Comparison of ENCODE assay signal across 8 cellular contexts in the genomic region with DNA sequence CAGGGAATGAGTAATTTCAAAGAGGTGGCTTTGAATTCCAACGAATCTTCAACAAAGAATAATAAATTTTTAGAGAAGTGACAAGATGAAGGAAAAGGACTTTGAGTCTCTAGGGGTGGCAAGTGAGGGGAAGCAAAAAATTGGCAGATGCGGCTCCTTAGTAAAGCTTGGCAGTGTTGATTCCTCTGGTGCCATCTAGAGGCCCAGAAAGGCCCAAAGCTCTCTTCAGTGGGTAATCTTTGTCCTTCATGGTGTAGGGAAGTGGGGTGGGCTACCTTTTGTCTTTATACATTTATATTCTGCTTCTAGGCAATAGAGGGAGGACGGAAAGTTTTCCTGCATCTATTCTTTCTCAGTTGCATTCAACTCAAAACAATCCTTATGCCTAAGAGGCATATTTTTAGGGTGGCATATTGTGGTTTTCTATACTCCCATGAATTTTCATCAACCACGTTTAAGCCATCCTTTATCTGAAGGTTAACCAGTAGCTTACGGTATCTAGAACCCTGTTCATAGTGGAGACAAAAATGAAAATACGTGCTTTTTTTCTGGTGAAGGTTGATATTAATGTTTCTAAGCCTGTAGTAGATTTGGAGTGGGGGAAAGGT. TPM values are rescaled to one million over a fixed set of nuclear protein-coding genes. Genes with fewer than 3 reads are reported as not detected.
DNase-seq lines count a peak whose midpoint lies in the region; ATAC-seq, FAIRE-seq and TF ChIP-seq lines count a peak whose summit lies in the region.

No MANE protein-coding gene starts in this region.

- TF ChIP-seq CTCF in HepG2 (CRISPR knock-in tag; IDR thresholded peaks at IDR 0.05), result peak; percentile 49
- TF ChIP-seq CTCF in colonic mucosa (IDR thresholded peaks at IDR 0.05), result no peak

- TF ChIP-seq EP300 in HepG2 (IDR thresholded peaks at IDR 0.05; ENCODE audit: low read depth in 2 of 2, low read length in 2 of 2) (no peak), HepG2 (CRISPR knock-in tag; IDR thresholded peaks at IDR 0.05; ENCODE audit: borderline replicate concordance) (no peak)

- no peak for TF ChIP-seq POLR2A in HepG2 (IDR thresholded peaks at IDR 0.05; ENCODE audit: insufficient read depth in 1 of 2, low read depth in 2 of 2, low read length in 2 of 2)

- H3K27ac ChIP-seq in HepG2 (ENCODE audit: extremely low read length, insufficient read depth, low read length), result no peak overlapping the region
- no peak overlapping the region for H3K27ac ChIP-seq in colonic mucosa

- DNase-seq in D341Med (ENCODE audit: low spot score) (peak; percentile 60), NCI-H345 treated with DMSO at 0.1 percent for 48 hours (lab: John Stamatoyannopoulos, UW; ENCODE audit: unreplicated experiment) (peak; percentile 3), T47D (ENCODE audit: low read depth in 1 of 2, low spot score in 1 of 2) (peak; percentile 25 to 52), HepG2 (ENCODE audit: low spot score) (peak; percentile 13), colonic mucosa (no peak)

- no peaks in the 10 kb centered on the region for H3K27me3 ChIP-seq in HepG2 (ENCODE audit: control insufficient read depth in 1 of 2, insufficient read depth in 2 of 2, low read length in 2 of 2)
- H3K27me3 ChIP-seq in colonic mucosa, result no peaks in the 10 kb centered on the region

- in situ Hi-C loops in T47D (cut with HindIII; ENCODE audit: low pct_unique_long_range_greater_than_20kb, low sequenced_read_pairs), result no loop called here
- in situ Hi-C loops in HepG2 (cut with HindIII; ENCODE audit: extremely low pct_ligation_motif_present, low pct_unique_long_range_greater_than_20kb), result no loop called here

- CTCF ChIA-PET in HepG2 (lab: Yijun Ruan, JAX; ENCODE audit: low intra/inter-chr PET ratio, low total read pairs), result interaction anchor here (2.5 kb wide), 1 partner anchor 140 kb away, joined by 13 read pairs; no protein-coding TSS in a partner anchor

- no peak overlapping the region for H2AFZ ChIP-seq in HepG2 (ENCODE audit: low read length)

- H3K4me2 ChIP-seq in HepG2 (ENCODE audit: low read depth, low read length), result no peak overlapping the region

- peak; percentile 49 for ATAC-seq in GM21786 (IDR thresholded peaks at IDR 0.05; ENCODE audit: unreplicated experiment)
- ATAC-seq in HepG2, result peak; percentile 85
- ATAC-seq in HG03175 (IDR thresholded peaks at IDR 0.05; ENCODE audit: unreplicated experiment), result no peak
- no peak for ATAC-seq in GM21447 (IDR thresholded peaks at IDR 0.05; ENCODE audit: unreplicated experiment)

- no peaks in the 10 kb centered on the region for H3K79me2 ChIP-seq in HepG2 (ENCODE audit: insufficient read depth, low read length)

- H3K36me3 ChIP-seq in HepG2 (replicated peaks in 1 of 2; ENCODE audit: control insufficient read depth in 1 of 2, insufficient read depth in 2 of 2, low read length in 2 of 2), result peaks cover 8 to 73% of the 10 kb centered on the region in 2 experiments
- H3K36me3 ChIP-seq in colonic mucosa, result peaks cover 16% of the 10 kb centered on the region

- H3K4me1 ChIP-seq in HepG2 (ENCODE audit: insufficient read depth, low read length) (no peaks in the 10 kb centered on the region), colonic mucosa (no peaks in the 10 kb centered on the region)

- POLR2A ChIA-PET in HepG2 (lab: Yijun Ruan, JAX), result no interaction called here

- no TSS peak for BruUV-seq in HepG2 (replicated peaks; lab: Mats Ljungman, UMichigan)

- no peak overlapping the region for H3K9ac ChIP-seq in HepG2 (ENCODE audit: insufficient read depth, low read depth, low read length)
- H3K9ac ChIP-seq in colonic mucosa (ENCODE audit: low read depth in 2 of 2, low read length in 2 of 2), result no peak overlapping the region

- H3K9me3 ChIP-seq in HepG2 (ENCODE audit: low read length) (no peaks in the 10 kb centered on the region), colonic mucosa (no peaks in the 10 kb centered on the region)

- no peak for FAIRE-seq in HepG2 (lab: Jason Lieb, UNC)

- WGBS in HepG2 (ENCODE audit: low lambda C conversion rate), result 86% methylated on average over 6 of the region's 6 CpGs

- no peak for TF ChIP-seq RAD21 in HepG2 (CRISPR knock-in tag; IDR thresholded peaks at IDR 0.05)

- intact Hi-C loops in HepG2 (cut with micrococcal nuclease; ENCODE audit: unreplicated experiment) (loop anchor here (1.0 kb wide), 1 partner anchor 140 kb away; no protein-coding TSS in a partner anchor), colonic mucosa (cut with DNase I) (loop anchor here (10.0 kb wide), 1 partner anchor 139 kb away; no protein-coding TSS in a partner anchor)

- H4K20me1 ChIP-seq in HepG2 (ENCODE audit: insufficient read depth, low read length), result no peaks in the 10 kb centered on the region

- no peak overlapping the region for H3K4me3 ChIP-seq in HepG2 (replicated peaks in 1 of 3; ENCODE audit: insufficient read depth in 1 of 3, low read depth in 2 of 3, low read length in 3 of 3)
- H3K4me3 ChIP-seq in colonic mucosa, result no peak overlapping the region

TF ChIP-seq in HepG2, 621 proteins besides CTCF, POLR2A, EP300 and RAD21:
- TF ChIP-seq STAG1 (CRISPR knock-in tag; IDR thresholded peaks at IDR 0.05) (peak; percentile 54), ZNF550 (CRISPR knock-in tag; IDR thresholded peaks at IDR 0.05; ENCODE audit: borderline replicate concordance) (no peak), U2AF2 (IDR thresholded peaks at IDR 0.05; ENCODE audit: low read depth, low read length) (no peak)

RNA-seq across cellular contexts. Expression of a gene that starts 17.5 kb away (rescaled TPM):
- total RNA-seq in HepG2 (2016; rRNA removed; fragmentation: Illumina TruSeq; extraction: Trizol), result not detected in 2 replicates
- total RNA-seq in HepG2 (2016; cell fraction: cytosol; rRNA removed; fragmentation: Illumina TruSeq; extraction: Trizol; ENCODE audit: low read depth), result not detected in 2 replicates
- total RNA-seq in HepG2 (2016; cell fraction: insoluble cytoplasmic fraction; rRNA removed; fragmentation: Illumina TruSeq; extraction: Trizol), result not detected in 2 replicates
- not detected in 2 replicates for total RNA-seq in HepG2 (2016; cell fraction: membrane; rRNA removed; fragmentation: Illumina TruSeq; extraction: Trizol)
- total RNA-seq in HepG2 (2016; cell fraction: nucleus; rRNA removed; fragmentation: Illumina TruSeq; extraction: Trizol), result not detected in 2 replicates
- 0.08 TPM in 1 of 2 replicates, not detected in the other for polyA plus RNA-seq in HepG2 (2011; rRNA removed)
- polyA plus RNA-seq in HepG2 (2011; cell fraction: cytosol; rRNA removed), result 0.11 TPM in 1 of 2 replicates, not detected in the other
- polyA plus RNA-seq in HepG2 (2011; cell fraction: nucleus; rRNA removed), result 0.14 and 0.66 TPM in 2 replicates
- polyA plus RNA-seq in HepG2 (2012), result not detected in 2 replicates
- not detected in 2 replicates for polyA plus RNA-seq in HepG2 (2016; cell fraction: cytosol; fragmentation: Illumina TruSeq; extraction: Trizol; ENCODE audit: low read depth)
- polyA plus RNA-seq in HepG2 (2016; cell fraction: insoluble cytoplasmic fraction; fragmentation: Illumina TruSeq; extraction: Trizol; ENCODE audit: low read depth), result not detected in 2 replicates
- polyA plus RNA-seq in HepG2 (2016; cell fraction: membrane; fragmentation: Illumina TruSeq; extraction: Trizol; ENCODE audit: low read depth), result not detected in 2 replicates
- not detected in 2 replicates for polyA plus RNA-seq in HepG2 (2016; cell fraction: nucleus; fragmentation: Illumina TruSeq; extraction: Trizol; ENCODE audit: insufficient read depth, low read depth)
- 0.23 and 0.62 TPM in 2 replicates for polyA minus RNA-seq in HepG2 (2011; rRNA and poly(A)+ RNA removed; ENCODE audit: low replicate concordance)
- polyA minus RNA-seq in HepG2 (2011; cell fraction: cytosol; rRNA and poly(A)+ RNA removed), result not detected in 2 replicates
- polyA minus RNA-seq in HepG2 (2011; cell fraction: nucleus; rRNA and poly(A)+ RNA removed), result 0.99 and 1.3 TPM in 2 replicates
- total RNA-seq in colonic mucosa, result not detected

Comparison
In these comparisons a context has a peak if more than half of its experiments do, and no peak if none do; other contexts are left out.
1. ATAC-seq: peak in GM21786 (single experiment) and HepG2 (single experiment); none in HG03175 (single experiment) and GM21447 (single experiment).